ENCODE assay signal across 9 cellular contexts in genomic region chr7:27170936-27171635, GRCh38. TPM values are rescaled to one million over a fixed set of nuclear protein-coding genes. Genes with fewer than 3 reads are reported as not detected.
DNase-seq lines count a peak whose midpoint lies in the region; ATAC-seq and TF ChIP-seq lines count a peak whose summit lies in the region.
"Had no signal": no experiment of that assay in that cellular context is flagged by ENCODE, and none has a peak within 500 bp of the region (broad histone marks: within the 10 kb centered on the region; RNA-seq: fewer than 3 reads in every experiment).

No MANE protein-coding gene starts in this region.

- H3K4me3 Mint-ChIP-seq in CD14-positive monocyte (peak overlapping the region in 1 of 2 donors; percentile 89), brain (peak overlapping the region in 3 of 5 experiments; percentile 80 to 94 (median 82)), neural crest cell (peak overlapping the region; percentile 22)

- H3K36me3 ChIP-seq in effector memory CD4-positive, alpha-beta T cell (ENCODE audit: control insufficient read depth, insufficient read depth, low read length): no peaks in the 10 kb centered on the region
- H3K36me3 ChIP-seq in adrenal gland (replicated peaks in 1 of 2): no peaks in the 10 kb centered on the region

- H3K27me3 Mint-ChIP-seq in CD14-positive monocyte (ENCODE audit: low read depth in 3 of 3): peaks cover 90 to 98% (median 91%) of the 10 kb centered on the region in 3 donors
- peaks cover 99% of the 10 kb centered on the region for H3K27me3 Mint-ChIP-seq in brain
- H3K27me3 Mint-ChIP-seq in neural crest cell (ENCODE audit: low read depth): peaks cover 93% of the 10 kb centered on the region

- WGBS in adrenal gland, 4 donors: 53 to 59% (median 55%) methylated on average over 10 of the region's 10 CpGs

- no peaks in the 10 kb centered on the region for H3K9me3 ChIP-seq in effector memory CD4-positive, alpha-beta T cell (ENCODE audit: control insufficient read depth, low read length)
- H3K9me3 ChIP-seq in adrenal gland (replicated peaks in 1 of 3): no peaks in the 10 kb centered on the region

- TF ChIP-seq POLR2A in adrenal gland (IDR thresholded peaks at IDR 0.05): no peak

- H3K36me3 Mint-ChIP-seq in CD14-positive monocyte: peaks cover 25 to 34% of the 10 kb centered on the region in 2 donors
- peaks cover 14% of the 10 kb centered on the region for H3K36me3 Mint-ChIP-seq in brain
- H3K36me3 Mint-ChIP-seq in neural crest cell (ENCODE audit: low read depth): peaks cover 2% of the 10 kb centered on the region

- H3K9me3 Mint-ChIP-seq in CD14-positive monocyte (peaks cover 5 to 56% (median 36%) of the 10 kb centered on the region in 7 donors), brain (peaks cover 0 to 20% (median 4%) of the 10 kb centered on the region in 5 experiments), neural crest cell (no peaks in the 10 kb centered on the region)

- peaks cover 41% of the 10 kb centered on the region for H3K4me1 ChIP-seq in effector memory CD4-positive, alpha-beta T cell (ENCODE audit: control insufficient read depth, insufficient read depth, low read length, poor library complexity, severe bottlenecking)
- H3K4me1 ChIP-seq in adrenal gland (replicated peaks in 1 of 2): peaks cover 16 to 17% of the 10 kb centered on the region in 2 donors

- H3K27ac Mint-ChIP-seq in CD14-positive monocyte: no peak overlapping the region
- peak overlapping the region in 3 of 5 experiments; percentile 57 to 99 (median 85) for H3K27ac Mint-ChIP-seq in brain
- H3K27ac Mint-ChIP-seq in neural crest cell (ENCODE audit: unreplicated experiment): no peak overlapping the region

- no peak overlapping the region for H3K27ac ChIP-seq in effector memory CD4-positive, alpha-beta T cell (ENCODE audit: insufficient read depth, low read length, poor library complexity, severe bottlenecking)
- H3K27ac ChIP-seq in adrenal gland: no peak overlapping the region

- DNase-seq in CD14-positive monocyte (ENCODE audit: low spot score): peak; percentile 30
- DNase-seq in HCEC 1CT: peak; percentile 36
- no peak for DNase-seq in neural crest cell (ENCODE audit: low read depth, low spot score)
- DNase-seq in effector memory CD4-positive, alpha-beta T cell: no peak
- no peak for DNase-seq in adrenal gland
- DNase-seq: stimulated activated CD4-positive, alpha-beta T cell treated with anti-CD3 and anti-CD28 coated beads, Interleukin-2, amount 100 ng/mL, for 48 hours had no signal

- peaks cover 55% of the 10 kb centered on the region for H3K4me1 Mint-ChIP-seq in CD14-positive monocyte
- H3K4me1 Mint-ChIP-seq in brain: peaks cover 25% of the 10 kb centered on the region
- peaks cover 13% of the 10 kb centered on the region for H3K4me1 Mint-ChIP-seq in neural crest cell

- TF ChIP-seq CTCF in CD14-positive monocyte (IDR thresholded peaks at IDR 0.05) (no peak), brain (conservative IDR thresholded peaks at IDR 0.05) (no peak), neural crest cell (conservative IDR thresholded peaks at IDR 0.05) (no peak), adrenal gland (IDR thresholded peaks at IDR 0.05) (no peak)

- H3K27me3 ChIP-seq in effector memory CD4-positive, alpha-beta T cell (replicated peaks; ENCODE audit: control insufficient read depth, insufficient read depth, low read length, poor library complexity, severe bottlenecking): peaks cover 100% of the 10 kb centered on the region
- peaks cover 63% of the 10 kb centered on the region for H3K27me3 ChIP-seq in adrenal gland

- H3K4me3 ChIP-seq in effector memory CD4-positive, alpha-beta T cell (ENCODE audit: insufficient read depth, low read depth, low read length, poor library complexity, severe bottlenecking): no peak overlapping the region
- no peak overlapping the region for H3K4me3 ChIP-seq in adrenal gland

- ATAC-seq in HG03025 (IDR thresholded peaks at IDR 0.05; ENCODE audit: low FRiP score, unreplicated experiment): no peak
- no peak for ATAC-seq in HG03460 (IDR thresholded peaks at IDR 0.05; ENCODE audit: unreplicated experiment)

- intact Hi-C loops in CD14-positive monocyte (cut with micrococcal nuclease) (loop anchor here in 1 of 2 donors (5.0 kb wide), 1 partner anchor 1309 kb away; no protein-coding TSS in a partner anchor), adrenal gland (cut with DNase I) (no loop called here)

RNA-seq across cellular contexts. Expression of gene HOXA10, which starts 3.0 kb away (rescaled TPM):
- polyA plus RNA-seq in CD14-positive monocyte: 1 to 10 TPM in 1 of 2 donors, under 1 TPM in 1; 0.33 to 3.2 TPM
- 62.0 TPM for polyA plus RNA-seq in brain (ENCODE audit: insufficient read depth, low read depth, low replicate concordance)
- total RNA-seq in neural crest cell: 0.35 TPM in 1 of 2 replicates, not detected in the other
- total RNA-seq in adrenal gland: 10 to 100 TPM in 6 of 8 donors, 1 to 10 TPM in 2; 7.8 to 14.7 (median 12.2) TPM
- polyA plus RNA-seq in adrenal gland: 10 to 100 TPM in 1 of 3 donors, 1 to 10 TPM in 2; 3.8 to 14.1 (median 4.2) TPM

RNA-seq across cellular contexts. Expression of gene HOXA9, which starts 5.7 kb away (rescaled TPM):
- polyA plus RNA-seq in CD14-positive monocyte: 1 to 10 TPM in 1 of 2 donors, under 1 TPM in 1; 0.55 to 1.9 TPM
- polyA plus RNA-seq in brain (ENCODE audit: insufficient read depth, low read depth, low replicate concordance): 1.1 TPM
- total RNA-seq in neural crest cell: 9.0 and 10.0 TPM in 2 replicates
- total RNA-seq in adrenal gland: 10 to 100 TPM in 6 of 8 donors, 1 to 10 TPM in 2; 7.7 to 20.1 (median 12.6) TPM
- 10 to 100 TPM in 1 of 3 donors, 1 to 10 TPM in 2; 2.7 to 26.7 (median 4.4) TPM for polyA plus RNA-seq in adrenal gland

RNA-seq across cellular contexts. Expression of gene HOXA11, which starts 13.9 kb away (rescaled TPM):
- not detected for polyA plus RNA-seq in CD14-positive monocyte
- 20.1 TPM for polyA plus RNA-seq in brain (ENCODE audit: insufficient read depth, low read depth, low replicate concordance)
- not detected in 2 replicates for total RNA-seq in neural crest cell
- 1 to 10 TPM in 5 of 8 donors, under 1 TPM in 2, not detected in 1; 0.13 to 2.4 (median 1.2) TPM for total RNA-seq in adrenal gland
- polyA plus RNA-seq in adrenal gland: 1 to 10 TPM in 1 of 3 donors, under 1 TPM in 2; 0.20 to 3.0 (median 0.40) TPM

RNA-seq across cellular contexts. Expression of gene HOXA7, which starts 14.6 kb away (rescaled TPM):
- not detected for polyA plus RNA-seq in CD14-positive monocyte
- 1.3 TPM for polyA plus RNA-seq in brain (ENCODE audit: insufficient read depth, low read depth, low replicate concordance)
- 7.1 and 8.8 TPM in 2 replicates for total RNA-seq in neural crest cell
- total RNA-seq in adrenal gland: 10 to 100 TPM; 21.3 to 39.1 (median 24.9) TPM
- 10 to 100 TPM in 2 of 3 donors, 1 to 10 TPM in 1; 9.7 to 25.3 (median 12.4) TPM for polyA plus RNA-seq in adrenal gland

RNA-seq across cellular contexts. Expression of gene HOXA3, which starts 18.7 kb away (rescaled TPM):
- not detected for polyA plus RNA-seq in CD14-positive monocyte
- 2.0 TPM for polyA plus RNA-seq in brain (ENCODE audit: insufficient read depth, low read depth, low replicate concordance)
- 10.6 and 11.3 TPM in 2 replicates for total RNA-seq in neural crest cell
- total RNA-seq in adrenal gland: 10 to 100 TPM in 2 of 8 donors, 1 to 10 TPM in 6; 2.3 to 32.7 (median 4.8) TPM
- polyA plus RNA-seq in adrenal gland: 1 to 10 TPM; 1.0 to 3.7 (median 2.8) TPM

Comparison
In these comparisons a context has a peak if more than half of its experiments do, and no peak if none do; other contexts are left out.
1. DNase-seq: peak in CD14-positive monocyte (single experiment) and HCEC 1CT (single experiment); none in neural crest cell (single experiment), effector memory CD4-positive, alpha-beta T cell (0 of 3) and adrenal gland (0 of 7).
2. H3K27ac Mint-ChIP-seq: peak in brain (3 of 5); none in CD14-positive monocyte (0 of 7) and neural crest cell (single experiment).